ENCODE assay signal across 18 cellular contexts in genomic region chr3:28841436-28841835, GRCh38.
DNase-seq lines count a peak whose midpoint lies in the region; ATAC-seq and TF ChIP-seq lines count a peak whose summit lies in the region.
"Had no signal": no experiment of that assay in that cellular context is flagged by ENCODE, and none has a peak within 500 bp of the region (broad histone marks: within the 10 kb centered on the region; RNA-seq: fewer than 3 reads in every experiment).

No MANE protein-coding gene starts in this region.

- H3K36me3 ChIP-seq in Caco-2 (ENCODE audit: control insufficient read depth, insufficient read depth, low read length): no peaks in the 10 kb centered on the region
- H3K36me3 ChIP-seq: breast epithelium, gastroesophageal sphincter, HAP-1, ovary, tibial nerve had no signal

- peaks cover 7% of the 10 kb centered on the region for H3K9me3 Mint-ChIP-seq in activated CD4-positive, alpha-beta T cell treated with anti-CD3 and anti-CD28 coated beads, Interleukin-2, amount 10 ng/mL, durations not matched to agents 24 days and 14 days
- H3K9me3 Mint-ChIP-seq in activated CD4-positive, alpha-beta T cell treated with anti-CD3 and anti-CD28 coated beads, Interleukin-2, amount 10 ng/mL, durations not matched to agents 7 days and 5 days: peaks cover 2% of the 10 kb centered on the region
- H3K9me3 Mint-ChIP-seq in neural crest cell: no peaks in the 10 kb centered on the region
- H3K9me3 Mint-ChIP-seq in Caco-2 (ENCODE audit: unreplicated experiment): no peaks in the 10 kb centered on the region

- no peaks in the 10 kb centered on the region for H3K27me3 ChIP-seq in Caco-2 (replicated peaks; ENCODE audit: control insufficient read depth, insufficient read depth, low read length)
- H3K27me3 ChIP-seq: breast epithelium, gastroesophageal sphincter, ovary, tibial nerve had no signal

- no peak overlapping the region for H3K4me3 Mint-ChIP-seq in activated CD4-positive, alpha-beta T cell treated with anti-CD3 and anti-CD28 coated beads, Interleukin-2, amount 10 ng/mL, durations not matched to agents 24 days and 14 days
- no peak overlapping the region for H3K4me3 Mint-ChIP-seq in activated CD4-positive, alpha-beta T cell treated with anti-CD3 and anti-CD28 coated beads, Interleukin-2, amount 10 ng/mL, durations not matched to agents 7 days and 5 days
- no peak overlapping the region for H3K4me3 Mint-ChIP-seq in neural crest cell
- no peak overlapping the region for H3K4me3 Mint-ChIP-seq in Caco-2 (ENCODE audit: unreplicated experiment)

- CTCF ChIA-PET in activated CD4-positive, alpha-beta T cell treated with anti-CD3 and anti-CD28 coated beads, Interleukin-2, amount 10 ng/mL, durations not matched to agents 7 days and 5 days (lab: Charles Lee): no interaction called here
- CTCF ChIA-PET in Caco-2 (lab: Charles Lee): no interaction called here

- intact Hi-C loops in activated CD4-positive, alpha-beta T cell treated with anti-CD3 and anti-CD28 coated beads, Interleukin-2, amount 10 ng/mL, durations not matched to agents 24 days and 14 days (cut with micrococcal nuclease): loop anchor here (1.0 to 5.0 kb wide), 7 partner anchors 99 to 1506 kb away; partner anchors contain the start of gene RBMS3
- intact Hi-C loops in Caco-2 (cut with micrococcal nuclease; ENCODE audit: unreplicated experiment): no loop called here

- no TSS peak for BruUV-seq in Caco-2 (replicated peaks; lab: Mats Ljungman, UMichigan)

- DNase-seq in activated CD4-positive, alpha-beta T cell treated with anti-CD3 and anti-CD28 coated beads, Interleukin-2, amount 10 ng/mL, durations not matched to agents 24 days and 14 days: peak; percentile 54
- no peak for DNase-seq in activated CD4-positive, alpha-beta T cell treated with anti-CD3 and anti-CD28 coated beads, Interleukin-2, amount 10 ng/mL, durations not matched to agents 7 days and 5 days
- DNase-seq in neural crest cell (ENCODE audit: low read depth, low spot score) (no peak), GM19240 (ENCODE audit: insufficient read length, low spot score) (no peak), Caco-2 (no peak)
- DNase-seq: activated effector memory CD4-positive, alpha-beta T cell treated with anti-CD3 and anti-CD28 coated beads, Interleukin-2, amount 50 U/mL, for 16 hours; NCI-H2107; ovary; SIG-M5; stimulated activated CD4-positive, alpha-beta T cell treated with anti-CD3 and anti-CD28 coated beads, Interleukin-12 subunit alpha, Interleukin-12 subunit beta, amount 100 ng/mL, for 4 hours had no signal

- H3K4me3 ChIP-seq in Caco-2 (ENCODE audit: low read depth, low read length): no peak overlapping the region
- H3K4me3 ChIP-seq: A549, breast epithelium, gastroesophageal sphincter, HAP-1, ovary, tibial nerve had no signal

- H3K27me3 Mint-ChIP-seq in activated CD4-positive, alpha-beta T cell treated with anti-CD3 and anti-CD28 coated beads, Interleukin-2, amount 10 ng/mL, durations not matched to agents 24 days and 14 days: no peaks in the 10 kb centered on the region
- H3K27me3 Mint-ChIP-seq in activated CD4-positive, alpha-beta T cell treated with anti-CD3 and anti-CD28 coated beads, Interleukin-2, amount 10 ng/mL, durations not matched to agents 7 days and 5 days: no peaks in the 10 kb centered on the region
- H3K27me3 Mint-ChIP-seq in neural crest cell (ENCODE audit: low read depth) (peaks cover 2% of the 10 kb centered on the region), Caco-2 (ENCODE audit: insufficient read depth, unreplicated experiment) (peaks cover 3% of the 10 kb centered on the region)

- POLR2A ChIA-PET in activated CD4-positive, alpha-beta T cell treated with anti-CD3 and anti-CD28 coated beads, Interleukin-2, amount 10 ng/mL, durations not matched to agents 7 days and 5 days (lab: Charles Lee): interaction anchor here (0.6 kb wide), 1 partner anchor 440 kb away, joined by 3 read pairs; the partner anchor contains the start of gene RBMS3
- POLR2A ChIA-PET in Caco-2 (lab: Charles Lee): no interaction called here

- peak overlapping the region; percentile 51 for H3K27ac Mint-ChIP-seq in activated CD4-positive, alpha-beta T cell treated with anti-CD3 and anti-CD28 coated beads, Interleukin-2, amount 10 ng/mL, durations not matched to agents 24 days and 14 days
- H3K27ac Mint-ChIP-seq in activated CD4-positive, alpha-beta T cell treated with anti-CD3 and anti-CD28 coated beads, Interleukin-2, amount 10 ng/mL, durations not matched to agents 7 days and 5 days: no peak overlapping the region
- H3K27ac Mint-ChIP-seq in neural crest cell (ENCODE audit: unreplicated experiment) (peak overlapping the region; percentile 57), Caco-2 (ENCODE audit: unreplicated experiment) (no peak overlapping the region)

- ATAC-seq in GM21717 (IDR thresholded peaks at IDR 0.05; ENCODE audit: unreplicated experiment) (peak; percentile 25), HG03354 (IDR thresholded peaks at IDR 0.05; ENCODE audit: poor library complexity, severe bottlenecking, unreplicated experiment) (peak; percentile 13), HG03135 (IDR thresholded peaks at IDR 0.05; ENCODE audit: unreplicated experiment) (no peak)
- ATAC-seq: A549, gastroesophageal sphincter had no signal

- TF ChIP-seq CTCF in neural crest cell (conservative IDR thresholded peaks at IDR 0.05) (no peak), Caco-2 (IDR thresholded peaks at IDR 0.05; ENCODE audit: insufficient read depth in 1 of 2, low read depth in 1 of 2, low read length in 1 of 2, severe bottlenecking in 1 of 2, unreplicated experiment in 1 of 2) (no peak)

- H3K9me3 ChIP-seq in Caco-2: no peaks in the 10 kb centered on the region
- H3K9me3 ChIP-seq: A549, breast epithelium, gastroesophageal sphincter, HAP-1, ovary, tibial nerve had no signal

- peaks cover 17% of the 10 kb centered on the region for H3K4me1 Mint-ChIP-seq in activated CD4-positive, alpha-beta T cell treated with anti-CD3 and anti-CD28 coated beads, Interleukin-2, amount 10 ng/mL, durations not matched to agents 24 days and 14 days
- peaks cover 10% of the 10 kb centered on the region for H3K4me1 Mint-ChIP-seq in activated CD4-positive, alpha-beta T cell treated with anti-CD3 and anti-CD28 coated beads, Interleukin-2, amount 10 ng/mL, durations not matched to agents 7 days and 5 days
- H3K4me1 Mint-ChIP-seq in neural crest cell: no peaks in the 10 kb centered on the region
- no peaks in the 10 kb centered on the region for H3K4me1 Mint-ChIP-seq in Caco-2 (ENCODE audit: low read depth, unreplicated experiment)

- no peaks in the 10 kb centered on the region for H3K36me3 Mint-ChIP-seq in activated CD4-positive, alpha-beta T cell treated with anti-CD3 and anti-CD28 coated beads, Interleukin-2, amount 10 ng/mL, durations not matched to agents 24 days and 14 days (ENCODE audit: low read depth)
- H3K36me3 Mint-ChIP-seq in activated CD4-positive, alpha-beta T cell treated with anti-CD3 and anti-CD28 coated beads, Interleukin-2, amount 10 ng/mL, durations not matched to agents 7 days and 5 days (ENCODE audit: low read depth): no peaks in the 10 kb centered on the region
- H3K36me3 Mint-ChIP-seq in neural crest cell (ENCODE audit: low read depth) (no peaks in the 10 kb centered on the region), Caco-2 (ENCODE audit: insufficient read depth, unreplicated experiment) (no peaks in the 10 kb centered on the region)

- H3K4me1 ChIP-seq in Caco-2: no peaks in the 10 kb centered on the region
- H3K4me1 ChIP-seq: A549, breast epithelium, gastroesophageal sphincter, HAP-1, tibial nerve had no signal

Comparison
In these comparisons a context has a peak if more than half of its experiments do, and no peak if none do; other contexts are left out.
1. H3K27ac Mint-ChIP-seq: peak in activated CD4-positive, alpha-beta T cell treated with anti-CD3 and anti-CD28 coated beads, Interleukin-2, amount 10 ng/mL, durations not matched to agents 24 days and 14 days (single experiment) and neural crest cell (single experiment); none in activated CD4-positive, alpha-beta T cell treated with anti-CD3 and anti-CD28 coated beads, Interleukin-2, amount 10 ng/mL, durations not matched to agents 7 days and 5 days (single experiment) and Caco-2 (single experiment).